Comparison of ENCODE assay signal across 18 cellular contexts in the genomic region with DNA sequence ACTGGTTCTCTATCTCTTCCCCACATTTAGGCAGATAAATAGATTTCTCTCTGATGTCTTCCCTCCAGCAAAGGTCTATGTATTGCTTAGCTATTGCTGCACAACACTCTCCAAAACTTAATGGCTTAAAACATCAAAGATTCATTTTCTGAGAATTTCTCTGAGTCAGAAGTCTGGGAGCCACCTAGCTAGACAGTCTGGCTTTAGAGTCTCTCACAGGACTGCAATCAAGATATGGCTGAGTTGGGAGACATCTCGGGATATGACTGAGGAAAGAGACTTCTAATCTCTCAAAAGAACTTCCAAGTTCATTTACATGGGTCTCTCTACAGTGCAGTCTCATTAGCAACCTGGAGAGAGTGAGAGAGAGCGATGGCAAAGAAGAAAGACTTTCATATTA.
DNase-seq lines count a peak whose midpoint lies in the region; ATAC-seq, FAIRE-seq and TF ChIP-seq lines count a peak whose summit lies in the region.
"Had no signal": no experiment of that assay in that cellular context is flagged by ENCODE, and none has a peak within 500 bp of the region (broad histone marks: within the 10 kb centered on the region; RNA-seq: fewer than 3 reads in every experiment).

No MANE protein-coding gene starts in this region.

- H2BK15ac ChIP-seq in H1 (ENCODE audit: low read length), result no peak overlapping the region
- H2BK15ac ChIP-seq in mesenchymal stem cell (ENCODE audit: low read depth, poor library complexity, severe bottlenecking), result no peak overlapping the region

- H3K36me3 ChIP-seq in H1 (ENCODE audit: control insufficient read depth in 2 of 4, insufficient read depth in 4 of 4, low read length in 3 of 4), result no peaks in the 10 kb centered on the region
- no peaks in the 10 kb centered on the region for H3K36me3 ChIP-seq in mesenchymal stem cell (ENCODE audit: control insufficient read depth in 1 of 2, insufficient read depth in 2 of 2, low read depth in 1 of 2, low read length in 2 of 2)

- TF ChIP-seq CTCF in H1 (IDR thresholded peaks at IDR 0.05; ENCODE audit: control extremely low read depth in 1 of 3, insufficient read depth in 1 of 3, low read depth in 1 of 3, low read length in 3 of 3), result no peak

- no peaks in the 10 kb centered on the region for H3K9me3 ChIP-seq in H1 (ENCODE audit: insufficient read depth in 2 of 2, low read depth in 1 of 2, low read length in 1 of 2)
- peaks cover 5% of the 10 kb centered on the region for H3K9me3 ChIP-seq in mesenchymal stem cell (ENCODE audit: control insufficient read depth, low read length)

- no peak overlapping the region for H3K56ac ChIP-seq in H1 (replicated peaks; ENCODE audit: insufficient read length, low read depth, low read length)

- no peak overlapping the region for H2BK5ac ChIP-seq in H1 (ENCODE audit: low read depth, low read length)
- no peak overlapping the region for H2BK5ac ChIP-seq in mesenchymal stem cell (ENCODE audit: low read depth, low read length, poor library complexity, severe bottlenecking)

- H3K27me3 ChIP-seq in H1 (replicated peaks in 1 of 4; ENCODE audit: control insufficient read depth in 3 of 4, extremely low read depth in 1 of 4, insufficient read depth in 3 of 4, low read length in 3 of 4), result peaks cover 0 to under 1% (median 0%) of the 10 kb centered on the region in 4 experiments; a peak in 1 of 7 replicates
- no peaks in the 10 kb centered on the region for H3K27me3 ChIP-seq in mesenchymal stem cell (ENCODE audit: control insufficient read depth in 1 of 2, insufficient read depth in 1 of 2, low read length in 2 of 2)

- no peak overlapping the region for H3K4me2 ChIP-seq in H1 (ENCODE audit: insufficient read depth in 1 of 2, low read depth in 2 of 2, low read length in 2 of 2)
- no peak overlapping the region for H3K4me2 ChIP-seq in mesenchymal stem cell (ENCODE audit: low read length, poor library complexity, severe bottlenecking)

- DNase-seq in amniotic epithelial cell (ENCODE audit: low read depth) (peak; percentile 52), H1 (ENCODE audit: low read depth in 1 of 2, low spot score in 2 of 2) (no peak), mesenchymal stem cell (peak; percentile 2), GDM1 (lab: John Stamatoyannopoulos, UW) (no peak), epidermal melanocyte (ENCODE audit: insufficient read length, low spot score) (no peak)
- no peak for DNase-seq in activated CD8-positive, alpha-beta memory T cell treated with anti-CD3 and anti-CD28 coated beads for 24 hours
- DNase-seq: C1 segment of cervical spinal cord; Calu3; CD4-positive, alpha-beta memory T cell; COR-L47; DMS53; DMS79 treated with DMSO at 0.1 percent for 48 hours; GOT3; H7; HCEC 1CT had no signal

- no peak overlapping the region for H2BK20ac ChIP-seq in H1 (ENCODE audit: low read length)

- H3K4ac ChIP-seq in H1 (replicated peaks; ENCODE audit: insufficient read length, low read depth, low read length) (no peak overlapping the region), mesenchymal stem cell (ENCODE audit: low read depth in 1 of 2, low read length in 2 of 2) (no peak overlapping the region)

- H3K14ac ChIP-seq in H1 (ENCODE audit: insufficient read length), result no peak overlapping the region
- no peak overlapping the region for H3K14ac ChIP-seq in mesenchymal stem cell (ENCODE audit: low read length in 2 of 2)

- H2AFZ ChIP-seq in H1 (ENCODE audit: low read length) (0 out of 2 replicates have a peak overlapping the region, but pooled peaks have one; percentile 31), mesenchymal stem cell (ENCODE audit: low read depth, low read length) (no peak overlapping the region)

- 86% methylated on average over 2 of the region's 2 CpGs; no CpG with 5 or more reads in 1 of the 2 experiments for WGBS in H1 (ENCODE audit: extremely low coverage in 1 of 2, insufficient coverage in 1 of 2, insufficient read length in 1 of 2, insufficient replicate concordance in 2 of 2, low coverage in 1 of 2, low lambda C conversion rate in 2 of 2, missing lambda C conversion rate in 1 of 2), 2 experiments
- 100% methylated on average over 2 of the region's 2 CpGs for WGBS in mesenchymal stem cell

- H3K79me2 ChIP-seq in H1 (ENCODE audit: control insufficient read depth in 1 of 2, insufficient read depth in 2 of 2, low read length in 2 of 2), result no peaks in the 10 kb centered on the region

- H2BK12ac ChIP-seq in H1 (ENCODE audit: low read depth, low read length), result no peak overlapping the region
- H2BK12ac ChIP-seq in mesenchymal stem cell (ENCODE audit: low read length in 2 of 2), result no peak overlapping the region

- no peak overlapping the region for H3K18ac ChIP-seq in H1 (ENCODE audit: extremely low read depth, low read length)
- no peak overlapping the region for H3K18ac ChIP-seq in mesenchymal stem cell (ENCODE audit: low read depth in 1 of 2, low read length in 2 of 2)

- TF ChIP-seq EP300 in H1 (IDR thresholded peaks at IDR 0.05; ENCODE audit: borderline replicate concordance in 1 of 2, low read depth in 2 of 2, low read length in 2 of 2), result no peak

- H2BK120ac ChIP-seq in H1 (replicated peaks; ENCODE audit: low read depth, low read length), result no peak overlapping the region
- no peak overlapping the region for H2BK120ac ChIP-seq in mesenchymal stem cell (ENCODE audit: low read depth, low read length)

- no peak for TF ChIP-seq POLR2A in H1 (IDR thresholded peaks at IDR 0.05; ENCODE audit: control extremely low read depth in 1 of 2, low read depth in 2 of 2, low read length in 2 of 2)

- ATAC-seq in GM21367 (IDR thresholded peaks at IDR 0.05; ENCODE audit: unreplicated experiment), result no peak
- ATAC-seq: GM12878 had no signal

- H3K9ac ChIP-seq in H1 (replicated peaks in 1 of 4; ENCODE audit: extremely low read depth in 1 of 4, low read depth in 3 of 4, low read length in 3 of 4), result no peak overlapping the region
- no peak overlapping the region for H3K9ac ChIP-seq in mesenchymal stem cell (ENCODE audit: low read length)

- H3K27ac ChIP-seq in H1 (ENCODE audit: low read depth, low read length) (no peak overlapping the region), mesenchymal stem cell (ENCODE audit: low read length, poor library complexity, severe bottlenecking) (no peak overlapping the region)

- H3K79me1 ChIP-seq in H1 (ENCODE audit: low read depth, low read length), result no peaks in the 10 kb centered on the region
- H3K79me1 ChIP-seq in mesenchymal stem cell (replicated peaks; ENCODE audit: low read length, poor library complexity, severe bottlenecking), result no peaks in the 10 kb centered on the region

- CTCF ChIA-PET in H1 (lab: Charles Lee; ENCODE audit: partially characterized antibody), result no interaction called here

- no peaks in the 10 kb centered on the region for H3K23me2 ChIP-seq in H1 (ENCODE audit: low read depth, low read length)

- no peak overlapping the region for H4K5ac ChIP-seq in H1 (ENCODE audit: insufficient read length, low read depth, low read length)

- H3K4me1 ChIP-seq in H1 (replicated peaks in 1 of 4; ENCODE audit: control insufficient read depth in 3 of 4, insufficient read depth in 4 of 4, low read length in 3 of 4) (peaks cover 0 to 6% (median 0%) of the 10 kb centered on the region in 4 experiments; a peak in 2 of 7 replicates), mesenchymal stem cell (ENCODE audit: control insufficient read depth, insufficient read depth, low read depth, low read length) (peaks cover 2% of the 10 kb centered on the region)

- POLR2A ChIA-PET in H1 (lab: Charles Lee; ENCODE audit: partially characterized antibody), result no interaction called here

- FAIRE-seq in H1 (lab: Jason Lieb, UNC), result no peak
- FAIRE-seq: GM12878, GM19239 had no signal

- H3K4me3 ChIP-seq in H1 (ENCODE audit: extremely low read depth in 1 of 4, insufficient read depth in 2 of 4, low read depth in 3 of 4, low read length in 4 of 4) (no peak overlapping the region), mesenchymal stem cell (ENCODE audit: insufficient read depth in 1 of 2, low read depth in 1 of 2, low read length in 2 of 2) (no peak overlapping the region)
- H3K4me3 ChIP-seq: GM12878 had no signal

- H4K8ac ChIP-seq in H1 (ENCODE audit: extremely low read depth, insufficient read depth, low read length) (no peak overlapping the region), mesenchymal stem cell (ENCODE audit: low read length) (no peak overlapping the region)

- no peak for TF ChIP-seq RAD21 in H1 (IDR thresholded peaks at IDR 0.05 in 1 of 2, conservative IDR thresholded peaks at IDR 0.05 in 1 of 2; ENCODE audit: low read depth in 2 of 2, low read length in 2 of 2)

- no peaks in the 10 kb centered on the region for H4K20me1 ChIP-seq in H1 (replicated peaks in 1 of 2; ENCODE audit: control insufficient read depth in 1 of 2, insufficient read depth in 2 of 2, low read length in 2 of 2)

- H4K91ac ChIP-seq in H1 (replicated peaks; ENCODE audit: insufficient read length, low read length) (no peak overlapping the region), mesenchymal stem cell (ENCODE audit: low read length) (no peak overlapping the region)

- H2AK5ac ChIP-seq in H1 (ENCODE audit: low read depth, low read length), result no peak overlapping the region
- no peak overlapping the region for H2AK5ac ChIP-seq in mesenchymal stem cell (ENCODE audit: low read length, severe bottlenecking)

- H3K23ac ChIP-seq in H1 (ENCODE audit: insufficient read length), result no peak overlapping the region
- no peak overlapping the region for H3K23ac ChIP-seq in mesenchymal stem cell (ENCODE audit: low read length in 2 of 2)

TF ChIP-seq in H1, 55 proteins besides CTCF, POLR2A, EP300 and RAD21:
- no peak for TF ChIP-seq RXRA (IDR thresholded peaks at IDR 0.05; ENCODE audit: insufficient read depth, low read depth, low read length)
- no peak for TF ChIP-seq CREB1 (IDR thresholded peaks at IDR 0.05)
- TF ChIP-seq CEBPB (IDR thresholded peaks at IDR 0.05; ENCODE audit: low read depth, low read length), result no peak
- TF ChIP-seq BCL11A (IDR thresholded peaks at IDR 0.05; ENCODE audit: low read depth in 2 of 2, low read length in 2 of 2), result no peak

Comparison
In these comparisons a context has a peak if more than half of its experiments do, and no peak if none do; other contexts are left out.
1. DNase-seq: peak in amniotic epithelial cell (single experiment) and mesenchymal stem cell (single experiment); none in H1 (0 of 2), GDM1 (single experiment), epidermal melanocyte (single experiment) and activated CD8-positive, alpha-beta memory T cell treated with anti-CD3 and anti-CD28 coated beads for 24 hours (single experiment).